19 cellular contexts compared by ENCODE assay signal in the genomic region with DNA sequence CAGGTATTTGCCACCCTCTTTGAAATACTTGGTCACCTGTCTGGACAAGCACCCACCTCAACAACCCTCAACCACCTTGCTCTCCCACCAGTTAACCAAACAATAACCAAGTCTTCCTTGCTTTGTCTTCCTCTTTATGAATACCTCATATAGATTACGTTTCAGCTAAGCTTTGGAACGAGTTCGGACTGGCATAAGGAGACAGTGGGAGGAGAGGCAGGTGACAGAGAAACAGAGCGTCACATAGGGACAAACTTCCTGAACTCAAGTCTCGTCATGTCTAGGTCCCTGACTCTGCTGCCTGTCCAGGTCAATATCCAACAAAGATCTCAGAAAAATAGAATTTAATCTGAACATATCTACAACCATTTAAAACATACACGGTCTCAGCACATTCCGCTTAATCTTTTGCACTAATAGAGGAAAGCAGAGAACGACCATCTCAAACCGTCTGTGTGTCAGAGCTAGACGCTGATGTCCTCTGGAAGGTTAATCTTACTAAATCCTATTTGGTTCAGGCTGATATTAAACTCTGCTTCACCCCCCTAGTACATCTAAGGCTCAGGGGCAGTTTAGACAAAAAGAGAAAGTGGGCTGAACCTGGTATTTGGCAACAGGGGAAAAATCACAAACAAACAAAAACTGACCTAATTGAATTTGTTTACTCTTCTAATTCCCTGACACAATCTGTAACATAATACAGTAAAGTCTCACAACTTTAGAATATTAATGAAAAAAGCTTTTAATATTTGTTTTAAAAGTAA. TPM values are rescaled to one million over a fixed set of nuclear protein-coding genes. Genes with fewer than 3 reads are reported as not detected.
A peak's percentile ranks its signal among the peaks of the same experiment; 100 is the strongest.
DNase-seq lines count a peak whose midpoint lies in the region; FAIRE-seq and TF ChIP-seq lines count a peak whose summit lies in the region.
"Had no signal": no experiment of that assay in that cellular context is flagged by ENCODE, and none has a peak within 500 bp of the region (broad histone marks: within the 10 kb centered on the region; RNA-seq: fewer than 3 reads in every experiment).

No MANE protein-coding gene starts in this region.

- DNase-seq in D721Med (ENCODE audit: insufficient read length, low spot score) (peak; percentile 74), NCI-H345 (lab: John Stamatoyannopoulos, UW) (peak; percentile 12), epithelial cell of esophagus (ENCODE audit: low read depth) (peak; percentile 84), mesothelial cell of epicardium (ENCODE audit: low spot score in 2 of 2, unreplicated experiment in 2 of 2) (no peak), NCI-H748 (lab: John Stamatoyannopoulos, UW; ENCODE audit: unreplicated experiment) (no peak), activated T-cell treated with anti-CD3 and anti-CD28 coated beads for 4 hours (no peak), C1 segment of cervical spinal cord (lab: John Stamatoyannopoulos, UW) (no peak)
- DNase-seq in activated CD4-positive, alpha-beta T cell treated with anti-CD3 and anti-CD28 coated beads, Interleukin-2, amount 10 ng/mL, durations not matched to agents 7 days and 5 days, result no peak
- DNase-seq: CD4-positive, alpha-beta memory T cell; EL; IMR-90; Kasumi-1; NCI-H1436 treated with DMSO at 0.1 percent for 48 hours; NCI-H2171 treated with DMSO at 0.1 percent for 48 hours; NCI-H526; PC-3 had no signal

- POLR2A ChIA-PET in activated CD4-positive, alpha-beta T cell treated with anti-CD3 and anti-CD28 coated beads, Interleukin-2, amount 10 ng/mL, durations not matched to agents 7 days and 5 days (lab: Charles Lee), result no interaction called here

- CTCF ChIA-PET in activated CD4-positive, alpha-beta T cell treated with anti-CD3 and anti-CD28 coated beads, Interleukin-2, amount 10 ng/mL, durations not matched to agents 7 days and 5 days (lab: Charles Lee), result interaction anchor here (0.6 to 3.6 kb wide), 3 partner anchors 11 to 209 kb away, joined by 3 to 9 read pairs (median 4); no protein-coding TSS in a partner anchor

- TF ChIP-seq CTCF in D721Med (IDR thresholded peaks at IDR 0.05; ENCODE audit: insufficient read depth, missing control alignments), result no peak
- TF ChIP-seq CTCF in epithelial cell of esophagus (IDR thresholded peaks at IDR 0.05; ENCODE audit: insufficient read depth, low read depth, low read length, missing control alignments), result no peak
- TF ChIP-seq CTCF in mesothelial cell of epicardium (IDR thresholded peaks at IDR 0.05; ENCODE audit: unreplicated experiment), result no peak

- H3K36me3 Mint-ChIP-seq in mesothelial cell of epicardium, result no peaks in the 10 kb centered on the region
- H3K36me3 Mint-ChIP-seq in activated CD4-positive, alpha-beta T cell treated with anti-CD3 and anti-CD28 coated beads, Interleukin-2, amount 10 ng/mL, durations not matched to agents 7 days and 5 days (ENCODE audit: low read depth), result no peaks in the 10 kb centered on the region
- H3K36me3 Mint-ChIP-seq: CD4-positive, alpha-beta memory T cell had no signal

- peak overlapping the region; percentile 47 for H3K27ac Mint-ChIP-seq in mesothelial cell of epicardium
- no peak overlapping the region for H3K27ac Mint-ChIP-seq in activated CD4-positive, alpha-beta T cell treated with anti-CD3 and anti-CD28 coated beads, Interleukin-2, amount 10 ng/mL, durations not matched to agents 7 days and 5 days

- no peak overlapping the region for H3K4me3 ChIP-seq in epithelial cell of esophagus (ENCODE audit: low read length)
- H3K4me3 ChIP-seq: SJSA1 had no signal

- no peak overlapping the region for H3K4me3 Mint-ChIP-seq in mesothelial cell of epicardium
- no peak overlapping the region for H3K4me3 Mint-ChIP-seq in activated CD4-positive, alpha-beta T cell treated with anti-CD3 and anti-CD28 coated beads, Interleukin-2, amount 10 ng/mL, durations not matched to agents 7 days and 5 days
- H3K4me3 Mint-ChIP-seq: CD4-positive, alpha-beta memory T cell had no signal

- peaks cover 7% of the 10 kb centered on the region for H3K9me3 Mint-ChIP-seq in mesothelial cell of epicardium
- H3K9me3 Mint-ChIP-seq in activated CD4-positive, alpha-beta T cell treated with anti-CD3 and anti-CD28 coated beads, Interleukin-2, amount 10 ng/mL, durations not matched to agents 7 days and 5 days, result no peaks in the 10 kb centered on the region
- H3K9me3 Mint-ChIP-seq: CD4-positive, alpha-beta memory T cell had no signal

- H3K27me3 Mint-ChIP-seq in mesothelial cell of epicardium (ENCODE audit: low read depth), result no peaks in the 10 kb centered on the region
- H3K27me3 Mint-ChIP-seq in activated CD4-positive, alpha-beta T cell treated with anti-CD3 and anti-CD28 coated beads, Interleukin-2, amount 10 ng/mL, durations not matched to agents 7 days and 5 days, result no peaks in the 10 kb centered on the region

- peak; percentile 78 for FAIRE-seq in D721Med (lab: Jason Lieb, UNC)
- FAIRE-seq: H54 had no signal

- H3K4me1 Mint-ChIP-seq in mesothelial cell of epicardium, result peaks cover 6% of the 10 kb centered on the region
- no peaks in the 10 kb centered on the region for H3K4me1 Mint-ChIP-seq in activated CD4-positive, alpha-beta T cell treated with anti-CD3 and anti-CD28 coated beads, Interleukin-2, amount 10 ng/mL, durations not matched to agents 7 days and 5 days
- H3K4me1 Mint-ChIP-seq: CD4-positive, alpha-beta memory T cell had no signal

RNA-seq across cellular contexts. Expression of gene SVOPL, which starts 26.4 kb away (rescaled TPM):
- total RNA-seq in mesothelial cell of epicardium, result 1.1 TPM in 3 replicates
- 1 to 10 TPM; 1.3 to 2.3 TPM for total RNA-seq in activated CD4-positive, alpha-beta T cell treated with anti-CD3 and anti-CD28 coated beads, Interleukin-2, amount 10 ng/mL, durations not matched to agents 7 days and 5 days
- total RNA-seq: A673; CD4-positive, alpha-beta memory T cell; IMR-90; PC-3; SJSA1 had no signal

Comparison
In these comparisons a context has a peak if more than half of its experiments do, and no peak if none do; other contexts are left out.
1. DNase-seq: peak in D721Med (single experiment), NCI-H345 (single experiment) and epithelial cell of esophagus (single experiment); none in mesothelial cell of epicardium (0 of 2), NCI-H748 (single experiment), activated CD4-positive, alpha-beta T cell treated with anti-CD3 and anti-CD28 coated beads, Interleukin-2, amount 10 ng/mL, durations not matched to agents 7 days and 5 days (single experiment), activated T-cell treated with anti-CD3 and anti-CD28 coated beads for 4 hours (single experiment) and C1 segment of cervical spinal cord (0 of 14).